In genomic region chr10:109412353-109412752, GRCh38 we compare ENCODE assay signal across 23 cellular contexts.
A peak's percentile ranks its signal among the peaks of the same experiment; 100 is the strongest.
DNase-seq lines count a peak whose midpoint lies in the region; ATAC-seq and TF ChIP-seq lines count a peak whose summit lies in the region.
"Had no signal": no experiment of that assay in that cellular context is flagged by ENCODE, and none has a peak within 500 bp of the region (broad histone marks: within the 10 kb centered on the region; RNA-seq: fewer than 3 reads in every experiment).

No MANE protein-coding gene starts in this region.

- H3K4me1 Mint-ChIP-seq in MCF 10A (ENCODE audit: insufficient read depth, unreplicated experiment) (no peaks in the 10 kb centered on the region), neural progenitor cell (peaks cover 4% of the 10 kb centered on the region)
- H3K4me1 Mint-ChIP-seq: CD14-positive monocyte; CD8-positive, alpha-beta memory T cell; GM23338; H9 had no signal

- WGBS in mammary epithelial cell (ENCODE audit: low coverage, missing lambda C conversion rate): 78% methylated on average over 1 of the region's 1 CpG
- no CpG with 5 or more reads among the region's 1 CpG for WGBS in mesendoderm (ENCODE audit: extremely low coverage, insufficient coverage, low lambda C conversion rate)

- H3K9ac ChIP-seq in mammary epithelial cell (ENCODE audit: insufficient read depth, low read length) (no peak overlapping the region), mesendoderm (ENCODE audit: low read length) (no peak overlapping the region), neural progenitor cell (no peak overlapping the region)
- H3K9ac ChIP-seq: BLaER1 treated with 17β-estradiol and CSF1 and Interleukin-3, amounts not matched to agents 10 nM and 100 nM had no signal

- POLR2A ChIA-PET in MCF 10A (lab: Yijun Ruan, JAX): interaction anchor here (0.7 kb wide), 1 partner anchor 9 kb away, joined by 4 read pairs; no protein-coding TSS in a partner anchor

- H3K9me3 ChIP-seq in mammary epithelial cell (replicated peaks; ENCODE audit: insufficient read depth, low read length): no peaks in the 10 kb centered on the region
- no peaks in the 10 kb centered on the region for H3K9me3 ChIP-seq in neural progenitor cell (ENCODE audit: low read depth)
- H3K9me3 ChIP-seq: A549; BE2C; BLaER1 treated with 17β-estradiol and CSF1 and Interleukin-3, amounts not matched to agents 10 nM and 100 nM had no signal

- no peaks in the 10 kb centered on the region for H3K79me1 ChIP-seq in mesendoderm (ENCODE audit: low read length)

- H3K27me3 ChIP-seq in mammary epithelial cell (ENCODE audit: insufficient read depth, low read length) (no peaks in the 10 kb centered on the region), mesendoderm (ENCODE audit: insufficient read depth, low read length, poor library complexity) (no peaks in the 10 kb centered on the region), neural progenitor cell (no peaks in the 10 kb centered on the region)
- H3K27me3 ChIP-seq: BE2C; BLaER1 treated with 17β-estradiol and CSF1 and Interleukin-3, amounts not matched to agents 10 nM and 100 nM had no signal

- H3K27ac ChIP-seq in mammary epithelial cell (ENCODE audit: insufficient read depth, low read depth, low read length) (no peak overlapping the region), mesendoderm (ENCODE audit: low read depth, low read length) (no peak overlapping the region), neural progenitor cell (no peak overlapping the region)
- H3K27ac ChIP-seq: A549; BLaER1 treated with 17β-estradiol and CSF1 and Interleukin-3, amounts not matched to agents 10 nM and 100 nM had no signal

- H2AK5ac ChIP-seq in mesendoderm (ENCODE audit: low read length): no peak overlapping the region

- no peak overlapping the region for H4K8ac ChIP-seq in mesendoderm (ENCODE audit: low read depth, low read length)

- no peaks in the 10 kb centered on the region for H3F3A ChIP-seq in neural progenitor cell (ENCODE audit: low read depth)

- no peak overlapping the region for H2BK120ac ChIP-seq in mesendoderm (ENCODE audit: low read depth, low read length)

- H3K27ac Mint-ChIP-seq in MCF 10A (ENCODE audit: low read depth, unreplicated experiment) (no peak overlapping the region), neural progenitor cell (no peak overlapping the region)
- H3K27ac Mint-ChIP-seq: CD14-positive monocyte; CD4-positive, alpha-beta T cell; CD8-positive, alpha-beta memory T cell; GM23338; H9 had no signal

- H3K4me3 Mint-ChIP-seq in MCF 10A (ENCODE audit: unreplicated experiment): no peak overlapping the region
- no peak overlapping the region for H3K4me3 Mint-ChIP-seq in neural progenitor cell
- H3K4me3 Mint-ChIP-seq: CD14-positive monocyte; CD4-positive, alpha-beta T cell; CD8-positive, alpha-beta memory T cell; GM23338; H9 had no signal

- ATAC-seq in HG03135 (IDR thresholded peaks at IDR 0.05; ENCODE audit: unreplicated experiment) (no peak), GM18511 (IDR thresholded peaks at IDR 0.05; ENCODE audit: unreplicated experiment) (no peak)
- ATAC-seq: A549, GM12878, GM23338, HCT116 had no signal

- BruUV-seq in MCF 10A (replicated peaks; lab: Mats Ljungman, UMichigan) (no TSS peak), mammary epithelial cell (replicated peaks; lab: Mats Ljungman, UMichigan) (no TSS peak)

- H2BK5ac ChIP-seq in mesendoderm (ENCODE audit: low read length): no peak overlapping the region

- H2AFZ ChIP-seq in mammary epithelial cell (ENCODE audit: low read depth, low read length) (no peak overlapping the region), neural progenitor cell (replicated peaks) (peak overlapping the region; percentile 87)
- H2AFZ ChIP-seq: GM23338 had no signal

- no peak overlapping the region for H3K18ac ChIP-seq in mesendoderm (ENCODE audit: low read length)

- no peak overlapping the region for H4K5ac ChIP-seq in mesendoderm (ENCODE audit: low read length)

- CTCF ChIA-PET in MCF 10A (lab: Yijun Ruan, JAX): no interaction called here
- CTCF ChIA-PET in mammary epithelial cell (lab: Charles Lee; ENCODE audit: low non-redundant PET): no interaction called here

- H3K27me3 Mint-ChIP-seq in MCF 10A (ENCODE audit: insufficient read depth, unreplicated experiment) (no peaks in the 10 kb centered on the region), neural progenitor cell (ENCODE audit: insufficient read depth, low read depth) (peaks cover 2% of the 10 kb centered on the region)
- H3K27me3 Mint-ChIP-seq: CD4-positive, alpha-beta T cell had no signal

- H3K23ac ChIP-seq in mesendoderm (ENCODE audit: low read length): no peak overlapping the region

- DNase-seq in MCF 10A (ENCODE audit: unreplicated experiment): no peak
- DNase-seq in mammary epithelial cell: no peak
- DNase-seq in mesendoderm: no peak
- no peak for DNase-seq in neural progenitor cell (ENCODE audit: low spot score)
- DNase-seq in NOMO-1 treated with dmso at 0.1 percent for 144 hours (lab: John Stamatoyannopoulos, UW; ENCODE audit: unreplicated experiment): no peak
- DNase-seq: 8988T; ACHN; AML-193; BE2C; CD4-positive, alpha-beta T cell; CD8-positive, alpha-beta memory T cell; DMS79; EL; GDM1; H9 had no signal

- no peaks in the 10 kb centered on the region for H3K36me3 Mint-ChIP-seq in MCF 10A (ENCODE audit: insufficient read depth, unreplicated experiment)
- no peaks in the 10 kb centered on the region for H3K36me3 Mint-ChIP-seq in neural progenitor cell
- H3K36me3 Mint-ChIP-seq: CD14-positive monocyte; CD8-positive, alpha-beta memory T cell had no signal

- H3K9me3 Mint-ChIP-seq in MCF 10A (ENCODE audit: unreplicated experiment) (no peaks in the 10 kb centered on the region), neural progenitor cell (peaks cover 2% of the 10 kb centered on the region)
- H3K9me3 Mint-ChIP-seq: CD4-positive, alpha-beta T cell; GM23338 had no signal

- H4K20me1 ChIP-seq in mammary epithelial cell (ENCODE audit: insufficient read depth, low read length) (no peaks in the 10 kb centered on the region), neural progenitor cell (ENCODE audit: low read depth) (no peaks in the 10 kb centered on the region)
- H4K20me1 ChIP-seq: BLaER1 treated with 17β-estradiol and CSF1 and Interleukin-3, amounts not matched to agents 10 nM and 100 nM had no signal

- H3K4me2 ChIP-seq in mammary epithelial cell (ENCODE audit: insufficient read depth, low read depth, low read length): no peak overlapping the region
- H3K4me2 ChIP-seq in mesendoderm (ENCODE audit: low read length): no peak overlapping the region
- H3K4me2 ChIP-seq in neural progenitor cell: no peak overlapping the region
- H3K4me2 ChIP-seq: A549; BLaER1 treated with 17β-estradiol and CSF1 and Interleukin-3, amounts not matched to agents 10 nM and 100 nM; GM23338 had no signal

- H3K4ac ChIP-seq in mesendoderm (ENCODE audit: low read depth, low read length): no peak overlapping the region

- H3K4me3 ChIP-seq in mammary epithelial cell (replicated peaks in 1 of 3; ENCODE audit: insufficient read depth in 1 of 3, low read depth in 2 of 3, low read length in 3 of 3) (no peak overlapping the region), mesendoderm (ENCODE audit: low read length) (no peak overlapping the region), neural progenitor cell (no peak overlapping the region)
- H3K4me3 ChIP-seq: A549; BLaER1 treated with 17β-estradiol and CSF1 and Interleukin-3, amounts not matched to agents 10 nM and 100 nM; GM12878; GM23338 had no signal

- H3K56ac ChIP-seq in mesendoderm (ENCODE audit: low read length): no peak overlapping the region

- H3K4me1 ChIP-seq in mammary epithelial cell (ENCODE audit: insufficient read depth, low read length) (no peaks in the 10 kb centered on the region), mesendoderm (ENCODE audit: control insufficient read depth, low read depth, low read length) (peaks cover 6% of the 10 kb centered on the region), neural progenitor cell (peaks cover 2% of the 10 kb centered on the region)
- H3K4me1 ChIP-seq: A549; BE2C; BLaER1 treated with 17β-estradiol and CSF1 and Interleukin-3, amounts not matched to agents 10 nM and 100 nM had no signal

- in situ Hi-C loops in mammary epithelial cell (cut with MboI; ENCODE audit: low sequenced_read_pairs in 2 of 2): no loop called here

- peak overlapping the region; percentile 92 for H2BK15ac ChIP-seq in mesendoderm (replicated peaks; ENCODE audit: low read depth)

- intact Hi-C loops in MCF 10A (cut with micrococcal nuclease) (loop anchor here (1.0 kb wide), 1 partner anchor 440 kb away; no protein-coding TSS in a partner anchor), mammary epithelial cell (cut with micrococcal nuclease) (no loop called here)

- H3K36me3 ChIP-seq in mammary epithelial cell (ENCODE audit: insufficient read depth, low read length) (no peaks in the 10 kb centered on the region), mesendoderm (ENCODE audit: control insufficient read depth, insufficient read depth, low read length) (no peaks in the 10 kb centered on the region), neural progenitor cell (no peaks in the 10 kb centered on the region)
- H3K36me3 ChIP-seq: BE2C; BLaER1 treated with 17β-estradiol and CSF1 and Interleukin-3, amounts not matched to agents 10 nM and 100 nM had no signal

- dilution Hi-C loops in mammary epithelial cell (cut with HindIII; ENCODE audit: low sequenced_read_pairs): no loop called here

- no peaks in the 10 kb centered on the region for H3K79me2 ChIP-seq in mammary epithelial cell (ENCODE audit: insufficient read depth, low read length)
- no peaks in the 10 kb centered on the region for H3K79me2 ChIP-seq in mesendoderm (ENCODE audit: control insufficient read depth, insufficient read depth, low read length)
- no peaks in the 10 kb centered on the region for H3K79me2 ChIP-seq in neural progenitor cell (ENCODE audit: low read depth)

- peak; percentile 1 for TF ChIP-seq CTCF in MCF 10A (IDR thresholded peaks at IDR 0.05; ENCODE audit: unreplicated experiment)
- TF ChIP-seq CTCF in mammary epithelial cell (conservative IDR thresholded peaks at IDR 0.05 in 1 of 2, IDR thresholded peaks at IDR 0.05 in 1 of 2; ENCODE audit: extremely low read depth in 1 of 2, insufficient read depth in 1 of 2, low read depth in 1 of 2, low read length in 2 of 2): no peak
- TF ChIP-seq CTCF in neural progenitor cell (IDR thresholded peaks at IDR 0.05): no peak
